Comparison of ENCODE assay signal across 26 cellular contexts in genomic region chr7:81206217-81206616, GRCh38.
DNase-seq lines count a peak whose midpoint lies in the region; ATAC-seq and TF ChIP-seq lines count a peak whose summit lies in the region.
"Had no signal": no experiment of that assay in that cellular context is flagged by ENCODE, and none has a peak within 500 bp of the region (broad histone marks: within the 10 kb centered on the region; RNA-seq: fewer than 3 reads in every experiment).

No MANE protein-coding gene starts in this region.

- no peak for TF ChIP-seq POLR2A in erythroblast (IDR thresholded peaks at IDR 0.05; ENCODE audit: low read length)

- H3K27ac ChIP-seq in osteoblast (ENCODE audit: low read depth, low read length) = no peak overlapping the region
- H3K27ac ChIP-seq: 22Rv1, A549, BLaER1 had no signal

- peak overlapping the region; percentile 3 for H3K4me3 Mint-ChIP-seq in natural killer cell treated with Interleukin-12 subunit alpha and Interleukin-12 subunit beta and Interleukin-15 and Interleukin-18, amount 100 ng/mL, for 72 hours
- no peak overlapping the region for H3K4me3 Mint-ChIP-seq in natural killer cell
- H3K4me3 Mint-ChIP-seq: CD14-positive monocyte; CD4-positive, CD25-positive, alpha-beta regulatory T cell; CD8-positive, alpha-beta memory T cell had no signal

- no peak overlapping the region for H3K4me3 ChIP-seq in osteoblast (ENCODE audit: insufficient read depth, low read length)
- H3K4me3 ChIP-seq: A549, BLaER1, GM12878 had no signal

- H3K27me3 ChIP-seq in osteoblast (ENCODE audit: insufficient read depth, low read length) = no peaks in the 10 kb centered on the region
- H3K27me3 ChIP-seq: BE2C, BLaER1 had no signal

- H3K36me3 Mint-ChIP-seq in natural killer cell treated with Interleukin-12 subunit alpha and Interleukin-12 subunit beta and Interleukin-15 and Interleukin-18, amount 100 ng/mL, for 72 hours = peaks cover 5% of the 10 kb centered on the region
- no peaks in the 10 kb centered on the region for H3K36me3 Mint-ChIP-seq in natural killer cell
- H3K36me3 Mint-ChIP-seq: CD14-positive monocyte; CD4-positive, alpha-beta memory T cell; CD4-positive, CD25-positive, alpha-beta regulatory T cell; CD8-positive, alpha-beta memory T cell had no signal

- no peaks in the 10 kb centered on the region for H3K79me2 ChIP-seq in osteoblast (ENCODE audit: insufficient read depth, low read length)

- no peaks in the 10 kb centered on the region for H3K27me3 Mint-ChIP-seq in natural killer cell treated with Interleukin-12 subunit alpha and Interleukin-12 subunit beta and Interleukin-15 and Interleukin-18, amount 100 ng/mL, for 72 hours
- H3K27me3 Mint-ChIP-seq in natural killer cell (ENCODE audit: low read depth in 2 of 2) = no peaks in the 10 kb centered on the region
- H3K27me3 Mint-ChIP-seq: CD4-positive, alpha-beta memory T cell; CD4-positive, CD25-positive, alpha-beta regulatory T cell had no signal

- TF ChIP-seq CTCF in natural killer cell (IDR thresholded peaks at IDR 0.05) = no peak
- TF ChIP-seq CTCF in osteoblast (IDR thresholded peaks at IDR 0.05; ENCODE audit: extremely low read depth, low read depth, low read length) = no peak

- ATAC-seq in natural killer cell treated with Interleukin-12 subunit alpha and Interleukin-12 subunit beta and Interleukin-15 and Interleukin-18, amount 100 ng/mL, for 72 hours = no peak
- ATAC-seq in natural killer cell (no peak), GM18861 (IDR thresholded peaks at IDR 0.05; ENCODE audit: unreplicated experiment) (no peak)
- ATAC-seq: A549, GM12878 had no signal

- no peaks in the 10 kb centered on the region for H3K36me3 ChIP-seq in osteoblast (ENCODE audit: insufficient read depth, low read length)
- H3K36me3 ChIP-seq: BE2C, BLaER1 had no signal

- H3K4me1 ChIP-seq in osteoblast (ENCODE audit: insufficient read depth, low read length) = peaks cover 9% of the 10 kb centered on the region
- H3K4me1 ChIP-seq: BE2C, BLaER1 had no signal

- no peaks in the 10 kb centered on the region for H4K20me1 ChIP-seq in osteoblast (ENCODE audit: insufficient read depth, low read length)
- H4K20me1 ChIP-seq: BLaER1 had no signal

- intact Hi-C loops in natural killer cell (cut with micrococcal nuclease) = no loop called here

- H3K4me2 ChIP-seq in osteoblast (ENCODE audit: insufficient read depth, low read length) = no peak overlapping the region
- H3K4me2 ChIP-seq: A549, BLaER1 had no signal

- H3K9me3 Mint-ChIP-seq in natural killer cell treated with Interleukin-12 subunit alpha and Interleukin-12 subunit beta and Interleukin-15 and Interleukin-18, amount 100 ng/mL, for 72 hours = peaks cover 8% of the 10 kb centered on the region
- H3K9me3 Mint-ChIP-seq in natural killer cell = peaks cover 8 to 10% of the 10 kb centered on the region in 2 donors

- no peaks in the 10 kb centered on the region for H3K4me1 Mint-ChIP-seq in natural killer cell treated with Interleukin-12 subunit alpha and Interleukin-12 subunit beta and Interleukin-15 and Interleukin-18, amount 100 ng/mL, for 72 hours (ENCODE audit: low read depth in 2 of 2)
- no peaks in the 10 kb centered on the region for H3K4me1 Mint-ChIP-seq in natural killer cell
- H3K4me1 Mint-ChIP-seq: CD14-positive monocyte; CD4-positive, alpha-beta memory T cell; CD8-positive, alpha-beta memory T cell had no signal

- DNase-seq in NCI-H82 (lab: John Stamatoyannopoulos, UW) = peak; percentile 64
- DNase-seq in NCI-H82 treated with DMSO at 0.1 percent for 48 hours (lab: John Stamatoyannopoulos, UW; ENCODE audit: unreplicated experiment) = no peak
- DNase-seq in natural killer cell treated with Interleukin-12 subunit alpha and Interleukin-12 subunit beta and Interleukin-15 and Interleukin-18, amount 100 ng/mL, for 72 hours (ENCODE audit: low spot score) = no peak
- DNase-seq in natural killer cell = no peak
- peak; percentile 44 to 59 for DNase-seq in erythroblast (lab: John Stamatoyannopoulos, UW)
- peak; percentile 65 for DNase-seq in osteoblast (ENCODE audit: insufficient read length, low spot score, missing footprints)
- no peak for DNase-seq in AML-193 (lab: John Stamatoyannopoulos, UW)
- DNase-seq: BE2C; C1 segment of cervical spinal cord; CD4-positive, alpha-beta memory T cell; CD4-positive, CD25-positive, alpha-beta regulatory T cell; CD8-positive, alpha-beta memory T cell; COR-L47; DMS 273 treated with DMSO at 0.1 percent for 48 hours; DMS153; DMS53; DMS79; DND-41; EL; GDM1 had no signal

- H3K9me3 ChIP-seq in osteoblast (ENCODE audit: low read depth, low read length) = no peaks in the 10 kb centered on the region
- H3K9me3 ChIP-seq: A549, BE2C, BLaER1 had no signal

- peak overlapping the region in 1 of 2 donors; percentile 2 for H3K27ac Mint-ChIP-seq in natural killer cell treated with Interleukin-12 subunit alpha and Interleukin-12 subunit beta and Interleukin-15 and Interleukin-18, amount 100 ng/mL, for 72 hours
- H3K27ac Mint-ChIP-seq in natural killer cell = no peak overlapping the region
- H3K27ac Mint-ChIP-seq: CD14-positive monocyte; CD4-positive, alpha-beta memory T cell; CD4-positive, CD25-positive, alpha-beta regulatory T cell; CD8-positive, alpha-beta memory T cell had no signal

- no peak overlapping the region for H2AFZ ChIP-seq in osteoblast (ENCODE audit: low read length)

Comparison
In these comparisons a context has a peak if more than half of its experiments do, and no peak if none do; other contexts are left out.
1. DNase-seq: peak in NCI-H82 (single experiment), erythroblast (2 of 2) and osteoblast (single experiment); none in NCI-H82 treated with DMSO at 0.1 percent for 48 hours (single experiment), natural killer cell treated with Interleukin-12 subunit alpha and Interleukin-12 subunit beta and Interleukin-15 and Interleukin-18, amount 100 ng/mL, for 72 hours (single experiment), natural killer cell (single experiment) and AML-193 (0 of 2).